8 cellular contexts compared by ENCODE assay signal in genomic region chr2:217218269-217219140, GRCh38.
DNase-seq lines count a peak whose midpoint lies in the region; ATAC-seq and TF ChIP-seq lines count a peak whose summit lies in the region.

No MANE protein-coding gene starts in this region.

- DNase-seq in GM13976 (ENCODE audit: low spot score) (peak; percentile 28), fibroblast of pulmonary artery (ENCODE audit: low read depth) (peak; percentile 63), occipital lobe (lab: John Stamatoyannopoulos, UW) (no peak), NCI-H2171 (lab: John Stamatoyannopoulos, UW) (no peak), LoVo (ENCODE audit: low spot score) (no peak), DMS153 treated with DMSO at 0.1 percent for 48 hours (lab: John Stamatoyannopoulos, UW; ENCODE audit: unreplicated experiment) (no peak)
- peak; percentile 16 for DNase-seq in Jurkat, Clone E6-1 (ENCODE audit: low read depth, low spot score)

- no peak for TF ChIP-seq CTCF in GM13976 (IDR thresholded peaks at IDR 0.05; ENCODE audit: borderline replicate concordance, control extremely low read depth, extremely low read depth, insufficient read depth, missing control alignments)
- no peak for TF ChIP-seq CTCF in fibroblast of pulmonary artery (IDR thresholded peaks at IDR 0.05; ENCODE audit: low read length, missing control alignments)

- in situ Hi-C loops in GM13976 (cut with MboI; ENCODE audit: low sequenced_read_pairs, unreplicated experiment), result no loop called here

- no peak overlapping the region for H3K4me3 ChIP-seq in Jurkat, Clone E6-1 (ENCODE audit: low read length)
- no peak overlapping the region for H3K4me3 ChIP-seq in fibroblast of pulmonary artery (replicated peaks; ENCODE audit: low read depth, low read length)

- peak; percentile 66 for ATAC-seq in GM21717 (IDR thresholded peaks at IDR 0.05; ENCODE audit: unreplicated experiment)

Comparison
In these comparisons a context has a peak if more than half of its experiments do, and no peak if none do; other contexts are left out.
1. DNase-seq: peak in GM13976 (single experiment), Jurkat, Clone E6-1 (single experiment) and fibroblast of pulmonary artery (single experiment); none in occipital lobe (single experiment), NCI-H2171 (single experiment), LoVo (single experiment) and DMS153 treated with DMSO at 0.1 percent for 48 hours (single experiment).